ENCODE assay signal across 8 cellular contexts in genomic region chr12:12333980-12334709, GRCh38.
DNase-seq lines count a peak whose midpoint lies in the region; FAIRE-seq and TF ChIP-seq lines count a peak whose summit lies in the region.

No MANE protein-coding gene starts in this region.

- peak; percentile 79 for TF ChIP-seq CTCF in retinal pigment epithelial cell (conservative IDR thresholded peaks at IDR 0.05; ENCODE audit: low read depth, low read length)

- H3K4me3 ChIP-seq in retinal pigment epithelial cell (ENCODE audit: low read length): no peak overlapping the region

- FAIRE-seq in HTR-8/SVneo (lab: Jason Lieb, UNC): no peak

- peak; percentile 78 for DNase-seq in NCI-H1092 treated with DMSO at 0.1 percent for 48 hours (lab: John Stamatoyannopoulos, UW)
- DNase-seq in NCI-H1092 (lab: John Stamatoyannopoulos, UW): no peak
- peak; percentile 51 for DNase-seq in HTR-8/SVneo (ENCODE audit: insufficient read length, low spot score)
- DNase-seq in RKO (ENCODE audit: low spot score): peak; percentile 78
- peak; percentile 35 for DNase-seq in activated effector memory CD4-positive, alpha-beta T cell treated with Interleukin-2 at 50 U/mL for 16 hours
- DNase-seq in germinal center (ENCODE audit: low spot score): peak; percentile 71
- DNase-seq in retinal pigment epithelial cell (ENCODE audit: low read depth): no peak
- DNase-seq in hippocampal formation (lab: John Stamatoyannopoulos, UW): no peak

Comparison
In these comparisons a context has a peak if more than half of its experiments do, and no peak if none do; other contexts are left out.
1. DNase-seq: peak in NCI-H1092 treated with DMSO at 0.1 percent for 48 hours (single experiment), HTR-8/SVneo (single experiment), RKO (single experiment), activated effector memory CD4-positive, alpha-beta T cell treated with Interleukin-2 at 50 U/mL for 16 hours (single experiment) and germinal center (single experiment); none in NCI-H1092 (single experiment), retinal pigment epithelial cell (single experiment) and hippocampal formation (0 of 2).